Comparison of ENCODE assay signal across 16 cellular contexts in the genomic region with DNA sequence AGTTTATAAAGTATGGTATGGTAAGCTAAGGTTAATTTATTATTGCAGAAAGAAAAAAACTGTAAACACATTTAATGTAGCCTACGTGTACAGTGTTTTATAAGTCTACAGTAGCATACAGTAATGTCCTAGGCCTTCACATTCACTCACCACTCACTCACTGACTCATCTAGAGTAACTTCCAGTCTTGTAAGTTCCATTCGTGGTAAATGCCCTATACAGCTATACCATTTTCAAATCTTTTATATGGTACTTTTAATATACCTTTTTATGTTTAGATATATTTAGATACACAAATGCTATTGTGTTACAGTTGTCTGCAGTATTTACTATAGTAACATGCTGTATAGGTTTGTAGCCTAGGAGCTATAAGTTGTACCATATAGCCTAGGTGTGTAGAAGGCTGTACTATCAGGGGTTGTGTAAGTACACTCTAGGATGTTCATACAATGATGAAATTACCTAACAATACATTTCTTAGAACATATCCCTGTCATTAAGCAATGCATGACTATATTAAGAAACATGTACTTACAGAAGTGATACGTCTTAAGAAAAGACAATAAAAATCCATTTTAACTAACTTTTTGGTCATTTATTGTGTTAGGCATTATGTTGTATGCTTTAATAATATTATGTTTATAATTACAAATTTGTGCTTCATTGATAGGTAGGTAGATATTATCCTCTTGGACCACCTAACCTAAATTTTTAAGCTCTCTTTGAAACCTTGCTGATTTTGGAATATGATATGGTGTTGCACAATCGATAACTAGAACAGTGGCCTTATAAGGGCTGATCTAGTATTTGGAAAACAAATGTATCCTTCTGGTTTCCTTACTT. TPM values are rescaled to one million over a fixed set of nuclear protein-coding genes. Genes with fewer than 3 reads are reported as not detected.
DNase-seq lines count a peak whose midpoint lies in the region; ATAC-seq and TF ChIP-seq lines count a peak whose summit lies in the region.
"Had no signal": no experiment of that assay in that cellular context is flagged by ENCODE, and none has a peak within 500 bp of the region (broad histone marks: within the 10 kb centered on the region; RNA-seq: fewer than 3 reads in every experiment).

No MANE protein-coding gene starts in this region.

- peak overlapping the region; percentile 54; the same call in 1 of the 2 replicates for H2BK20ac ChIP-seq in IMR-90 (ENCODE audit: low read depth, low read length)

- H3K4me1 ChIP-seq in ACC112 (ENCODE audit: control insufficient read depth, insufficient read depth, low read length, unreplicated experiment) (peaks cover 13% of the 10 kb centered on the region), IMR-90 (ENCODE audit: control insufficient read depth, insufficient read depth, low read length) (peaks cover 5% of the 10 kb centered on the region)
- H3K4me1 ChIP-seq: sigmoid colon, uterus had no signal

- H2BK15ac ChIP-seq in IMR-90 (ENCODE audit: low read depth, low read length) = 0 out of 3 replicates have a peak overlapping the region, but pooled peaks have one; percentile 71

- no peak overlapping the region for H3K4me3 Mint-ChIP-seq in activated T-helper 17 cell treated with anti-CD3 and anti-CD28 coated beads, Interleukin-2, amount 50 U/mL, for 72 hours
- no peak overlapping the region for H3K4me3 Mint-ChIP-seq in activated naive CD8-positive, alpha-beta T cell treated with anti-CD3 and anti-CD28 coated beads for 36 hours
- H3K4me3 Mint-ChIP-seq in activated CD4-positive, alpha-beta T cell treated with anti-CD3 and anti-CD28 coated beads for 36 hours = no peak overlapping the region
- H3K4me3 Mint-ChIP-seq: CD8-positive, alpha-beta T cell had no signal

- TF ChIP-seq RAD21 in IMR-90 (IDR thresholded peaks at IDR 0.05; ENCODE audit: low read length) = no peak

- ATAC-seq in IMR-90 (ENCODE audit: low read depth) = peak; percentile 89
- ATAC-seq in activated T-helper 17 cell treated with anti-CD3 and anti-CD28 coated beads, Interleukin-2, amount 50 U/mL, for 72 hours (replicated peaks) = peak; percentile 31
- ATAC-seq in activated CD4-positive, alpha-beta T cell treated with anti-CD3 and anti-CD28 coated beads for 36 hours = no peak
- ATAC-seq: CD8-positive, alpha-beta T cell had no signal

- H3K27me3 Mint-ChIP-seq in activated T-helper 17 cell treated with anti-CD3 and anti-CD28 coated beads, Interleukin-2, amount 50 U/mL, for 72 hours = no peaks in the 10 kb centered on the region
- no peaks in the 10 kb centered on the region for H3K27me3 Mint-ChIP-seq in activated naive CD8-positive, alpha-beta T cell treated with anti-CD3 and anti-CD28 coated beads for 36 hours
- H3K27me3 Mint-ChIP-seq in activated CD4-positive, alpha-beta T cell treated with anti-CD3 and anti-CD28 coated beads for 36 hours = no peaks in the 10 kb centered on the region

- no peaks in the 10 kb centered on the region for H3K27me3 ChIP-seq in ACC112 (ENCODE audit: insufficient read depth, low read length)
- H3K27me3 ChIP-seq in IMR-90 (ENCODE audit: control insufficient read depth, insufficient read depth, low read length) = no peaks in the 10 kb centered on the region
- H3K27me3 ChIP-seq: sigmoid colon, uterus had no signal

- H3K4me3 ChIP-seq in ACC112 (ENCODE audit: low read depth, low read length) (no peak overlapping the region), IMR-90 (ENCODE audit: insufficient read depth, low read depth, low read length) (no peak overlapping the region)
- H3K4me3 ChIP-seq: sigmoid colon, uterus had no signal

- H2BK5ac ChIP-seq in IMR-90 (ENCODE audit: low read depth, low read length, poor library complexity, severe bottlenecking) = peak overlapping the region; percentile 99

- H3K9ac ChIP-seq in IMR-90 (ENCODE audit: low read depth, low read length) = no peak overlapping the region

- no peak for TF ChIP-seq CTCF in IMR-90 (conservative IDR thresholded peaks at IDR 0.05; ENCODE audit: low read depth, low read length)

- H3K9me3 Mint-ChIP-seq in activated T-helper 17 cell treated with anti-CD3 and anti-CD28 coated beads, Interleukin-2, amount 50 U/mL, for 72 hours = no peaks in the 10 kb centered on the region
- H3K9me3 Mint-ChIP-seq in activated naive CD8-positive, alpha-beta T cell treated with anti-CD3 and anti-CD28 coated beads for 36 hours = peaks cover 5% of the 10 kb centered on the region
- peaks cover 6% of the 10 kb centered on the region for H3K9me3 Mint-ChIP-seq in activated CD4-positive, alpha-beta T cell treated with anti-CD3 and anti-CD28 coated beads for 36 hours (ENCODE audit: low read depth)

- no CpG with 5 or more reads among the region's 4 CpGs for WGBS in IMR-90 (ENCODE audit: extremely low coverage in 2 of 2, insufficient read length in 1 of 2), 2 experiments

- H2BK120ac ChIP-seq in IMR-90 (ENCODE audit: low read depth, low read length) = no peak overlapping the region

- no peak overlapping the region for H3K4ac ChIP-seq in IMR-90 (ENCODE audit: low read depth, low read length)

- POLR2A ChIA-PET in IMR-90 (lab: Charles Lee; ENCODE audit: unreplicated experiment) = no interaction called here
- POLR2A ChIA-PET in activated CD4-positive, alpha-beta T cell treated with anti-CD3 and anti-CD28 coated beads for 36 hours (lab: Charles Lee) = no interaction called here

- H3K27ac Mint-ChIP-seq in activated T-helper 17 cell treated with anti-CD3 and anti-CD28 coated beads, Interleukin-2, amount 50 U/mL, for 72 hours = no peak overlapping the region
- no peak overlapping the region for H3K27ac Mint-ChIP-seq in activated naive CD8-positive, alpha-beta T cell treated with anti-CD3 and anti-CD28 coated beads for 36 hours
- H3K27ac Mint-ChIP-seq in activated CD4-positive, alpha-beta T cell treated with anti-CD3 and anti-CD28 coated beads for 36 hours = no peak overlapping the region
- H3K27ac Mint-ChIP-seq: CD8-positive, alpha-beta T cell had no signal

- no peaks in the 10 kb centered on the region for H3K4me1 Mint-ChIP-seq in activated T-helper 17 cell treated with anti-CD3 and anti-CD28 coated beads, Interleukin-2, amount 50 U/mL, for 72 hours
- peaks cover 4% of the 10 kb centered on the region for H3K4me1 Mint-ChIP-seq in activated naive CD8-positive, alpha-beta T cell treated with anti-CD3 and anti-CD28 coated beads for 36 hours
- peaks cover 3% of the 10 kb centered on the region for H3K4me1 Mint-ChIP-seq in activated CD4-positive, alpha-beta T cell treated with anti-CD3 and anti-CD28 coated beads for 36 hours

- H3K56ac ChIP-seq in IMR-90 (ENCODE audit: extremely low read depth, insufficient read depth, low read length) = no peak overlapping the region

- peaks cover 3% of the 10 kb centered on the region; the same call in 1 of the 2 replicates for H3K36me3 ChIP-seq in ACC112 (ENCODE audit: insufficient read depth, low read length)
- no peaks in the 10 kb centered on the region for H3K36me3 ChIP-seq in IMR-90 (ENCODE audit: control insufficient read depth, insufficient read depth, low read length)
- H3K36me3 ChIP-seq: sigmoid colon, uterus had no signal

- no peak overlapping the region for H3K18ac ChIP-seq in IMR-90 (ENCODE audit: low read depth, low read length)

- H3K9me1 ChIP-seq in IMR-90 (ENCODE audit: insufficient read depth, low read length) = peaks cover 2% of the 10 kb centered on the region

- H3K27ac ChIP-seq in ACC112 (ENCODE audit: low read depth, low read length) (peak overlapping the region; percentile 38), IMR-90 (ENCODE audit: insufficient read depth, low read length) (no peak overlapping the region)
- H3K27ac ChIP-seq: sigmoid colon, uterus, VCaP had no signal

- intact Hi-C loops in IMR-90 (cut with micrococcal nuclease) = no loop called here
- intact Hi-C loops in activated CD4-positive, alpha-beta T cell treated with anti-CD3 and anti-CD28 coated beads for 36 hours (cut with DNase I, micrococcal nuclease) = no loop called here

- no peak overlapping the region for H4K91ac ChIP-seq in IMR-90 (ENCODE audit: insufficient read depth, low read depth, low read length)

- CTCF ChIA-PET in IMR-90 (lab: Yijun Ruan, JAX) = interaction anchor here (1.1 to 1.3 kb wide), 2 partner anchors 8 to 19 kb away, joined by 3 read pairs; no protein-coding TSS in a partner anchor
- CTCF ChIA-PET in activated CD4-positive, alpha-beta T cell treated with anti-CD3 and anti-CD28 coated beads for 36 hours (lab: Charles Lee) = no interaction called here

- no peak overlapping the region for H2AK9ac ChIP-seq in IMR-90 (replicated peaks; ENCODE audit: low read depth, low read length, poor library complexity)

- no peaks in the 10 kb centered on the region for H3K9me3 ChIP-seq in IMR-90 (ENCODE audit: control insufficient read depth, insufficient read depth, low read length)

- H3K4me2 ChIP-seq in IMR-90 (ENCODE audit: low read depth, low read length) = no peak overlapping the region

- no peak overlapping the region for H4K5ac ChIP-seq in IMR-90 (ENCODE audit: low read depth, low read length)

- H4K20me1 ChIP-seq in IMR-90 (ENCODE audit: insufficient read depth, low read length) = peaks cover 3% of the 10 kb centered on the region; the same call in 1 of the 2 replicates

- TF ChIP-seq POLR2A in IMR-90 (IDR thresholded peaks at IDR 0.05; ENCODE audit: low read depth, low read length) = no peak

- no peak overlapping the region for H3K14ac ChIP-seq in IMR-90 (replicated peaks; ENCODE audit: low read depth, low read length)

- H2AK5ac ChIP-seq in IMR-90 (ENCODE audit: low read depth, low read length) = no peak overlapping the region

- peaks cover 20% of the 10 kb centered on the region for H3K36me3 Mint-ChIP-seq in activated T-helper 17 cell treated with anti-CD3 and anti-CD28 coated beads, Interleukin-2, amount 50 U/mL, for 72 hours (ENCODE audit: low read depth)
- peaks cover 25% of the 10 kb centered on the region for H3K36me3 Mint-ChIP-seq in activated naive CD8-positive, alpha-beta T cell treated with anti-CD3 and anti-CD28 coated beads for 36 hours
- peaks cover 20% of the 10 kb centered on the region for H3K36me3 Mint-ChIP-seq in activated CD4-positive, alpha-beta T cell treated with anti-CD3 and anti-CD28 coated beads for 36 hours (ENCODE audit: low read depth)

- peaks cover 7% of the 10 kb centered on the region for H3K79me2 ChIP-seq in ACC112 (ENCODE audit: control insufficient read depth, insufficient read depth, low read length, unreplicated experiment)

- dilution Hi-C loops in IMR-90 (cut with HindIII; ENCODE audit: low sequenced_read_pairs, unreplicated experiment) = no loop called here

- H2AFZ ChIP-seq in ACC112 (ENCODE audit: low read length, unreplicated experiment) = no peak overlapping the region
- H2AFZ ChIP-seq in IMR-90 (replicated peaks; ENCODE audit: low read length, poor library complexity) = no peak overlapping the region

- H3K23ac ChIP-seq in IMR-90 (ENCODE audit: low read depth, low read length) = no peak overlapping the region

- in situ Hi-C loops in IMR-90 (cut with MboI; ENCODE audit: low sequenced_read_pairs) (no loop called here), KBM-7 (cut with MboI; ENCODE audit: low pct_unique_long_range_greater_than_20kb, low sequenced_read_pairs) (no loop called here)

- peak overlapping the region; percentile 32 to 68; a peak in 2 of 4 replicates for H4K8ac ChIP-seq in IMR-90 (ENCODE audit: low read depth in 2 of 2, low read length in 2 of 2)

- H3K79me1 ChIP-seq in IMR-90 (ENCODE audit: low read depth in 1 of 2, low read length in 2 of 2) = peaks cover 8 to 10% of the 10 kb centered on the region in 2 experiments; a peak in 3 of 4 replicates

- no TSS peak for BruUV-seq in IMR-90 (replicated peaks; lab: Mats Ljungman, UMichigan)

- DNase-seq in IMR-90 (peak; percentile 84), fibroblast of peridontal ligament (ENCODE audit: extremely low read depth) (peak; percentile 47), activated gamma-delta T cell treated with Interleukin-2 at 50 U/mL for 16 hours (no peak), KBM-7 (no peak)
- no peak for DNase-seq in activated naive CD8-positive, alpha-beta T cell treated with anti-CD3 and anti-CD28 coated beads for 36 hours
- no peak for DNase-seq in activated CD4-positive, alpha-beta T cell treated with anti-CD3 and anti-CD28 coated beads for 36 hours
- DNase-seq: activated CD8-positive, alpha-beta memory T cell treated with anti-CD3 and anti-CD28 coated beads for 24 hours; CD8-positive, alpha-beta T cell; NCI-H1105 treated with DMSO at 0.1 percent for 48 hours; NCI-H2171; NCI-H774; sigmoid colon; uterus had no signal

RNA-seq across cellular contexts. Expression of a gene that starts 51.9 kb away (rescaled TPM):
- total RNA-seq in IMR-90 (2012; rRNA removed) = 22.8 and 27.2 TPM in 2 replicates
- 11.0 and 12.2 TPM in 2 replicates for polyA plus RNA-seq in IMR-90 (2012; rRNA removed)
- polyA plus RNA-seq in IMR-90 (2012; cell fraction: cytosol; rRNA removed) = 1.9 and 5.2 TPM in 2 replicates
- polyA plus RNA-seq in IMR-90 (2012; cell fraction: nucleus; rRNA removed; ENCODE audit: low replicate concordance) = 1.2 and 8.7 TPM in 2 replicates
- 10 to 100 TPM; 14.3 to 19.7 TPM for total RNA-seq in activated T-helper 17 cell treated with anti-CD3 and anti-CD28 coated beads, Interleukin-2, amount 50 U/mL, for 72 hours
- 10 to 100 TPM; 21.8 to 24.0 TPM for total RNA-seq in activated naive CD8-positive, alpha-beta T cell treated with anti-CD3 and anti-CD28 coated beads for 36 hours
- total RNA-seq in activated CD4-positive, alpha-beta T cell treated with anti-CD3 and anti-CD28 coated beads for 36 hours = 10 to 100 TPM; 22.1 to 28.4 TPM

Comparison
In these comparisons a context has a peak if more than half of its experiments do, and no peak if none do; other contexts are left out.
1. DNase-seq: peak in IMR-90 (single experiment) and fibroblast of peridontal ligament (single experiment); none in activated gamma-delta T cell treated with Interleukin-2 at 50 U/mL for 16 hours (single experiment), activated naive CD8-positive, alpha-beta T cell treated with anti-CD3 and anti-CD28 coated beads for 36 hours (single experiment), KBM-7 (single experiment) and activated CD4-positive, alpha-beta T cell treated with anti-CD3 and anti-CD28 coated beads for 36 hours (single experiment).